In the genomic region with DNA sequence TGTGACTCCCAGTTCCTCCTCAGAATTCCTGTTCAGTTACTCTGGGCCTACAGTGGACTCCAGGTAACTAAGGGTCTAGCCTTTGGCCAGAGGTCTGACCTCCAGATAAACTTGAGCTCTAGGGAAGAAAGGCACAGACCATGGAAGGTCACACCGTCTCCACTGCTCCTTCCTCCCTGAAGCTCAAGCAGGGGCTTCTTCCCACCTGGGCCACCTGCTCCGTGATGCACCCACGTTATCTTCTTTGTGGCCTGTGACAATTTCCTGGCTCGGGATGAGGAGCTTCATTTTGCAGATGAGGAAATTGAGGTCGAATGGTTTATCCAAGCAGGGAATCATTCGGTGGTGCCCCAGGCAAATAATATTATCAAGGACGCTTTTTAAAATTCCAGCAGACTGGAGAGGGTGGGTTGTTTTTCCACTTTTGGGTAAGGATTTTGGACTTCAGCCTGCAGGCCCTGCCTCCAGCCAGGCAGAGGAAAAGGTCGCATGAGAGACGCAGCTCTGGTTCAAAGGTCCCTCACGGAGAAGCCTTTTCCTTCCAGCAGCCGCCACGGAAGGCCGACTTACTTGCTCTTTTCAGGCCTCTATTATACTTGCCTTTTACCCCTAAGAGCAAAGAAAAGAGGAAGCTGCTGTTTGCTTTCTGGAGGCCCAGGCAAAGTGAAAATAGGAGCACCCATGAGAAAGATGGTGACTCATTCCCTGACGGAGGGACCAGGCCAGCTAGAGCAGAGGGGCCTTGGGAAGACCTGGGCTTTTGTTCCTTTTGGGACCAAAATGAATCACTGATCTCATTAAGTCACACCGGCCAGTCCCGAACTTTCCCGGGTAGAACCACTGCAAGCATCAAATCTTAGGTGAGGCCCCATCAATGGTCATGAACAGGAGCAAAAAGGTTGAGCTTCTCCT, we compare ENCODE assay signal across 10 cellular contexts. TPM values are rescaled to one million over a fixed set of nuclear protein-coding genes. Genes with fewer than 3 reads are reported as not detected.
DNase-seq lines count a peak whose midpoint lies in the region; ATAC-seq, FAIRE-seq and TF ChIP-seq lines count a peak whose summit lies in the region.
"Had no signal": no experiment of that assay in that cellular context is flagged by ENCODE, and none has a peak within 500 bp of the region (broad histone marks: within the 10 kb centered on the region; RNA-seq: fewer than 3 reads in every experiment).

No MANE protein-coding gene starts in this region.

- H3K27ac ChIP-seq in naive thymus-derived CD4-positive, alpha-beta T cell (ENCODE audit: low read depth, low read length), result no peak overlapping the region

- ATAC-seq in naive thymus-derived CD4-positive, alpha-beta T cell, result peak; percentile 51
- ATAC-seq in HG03196 (IDR thresholded peaks at IDR 0.05; ENCODE audit: unreplicated experiment) (no peak), GM18870 (IDR thresholded peaks at IDR 0.05; ENCODE audit: unreplicated experiment) (no peak)
- no peak for ATAC-seq in stimulated activated naive CD8-positive, alpha-beta T cell treated with anti-CD3 and anti-CD28 coated beads, Interleukin-15, Interleukin-2, amounts not matched to agents 100 U/mL and 50 U/mL, for 24 hours

- no peaks in the 10 kb centered on the region for H3K9me3 ChIP-seq in naive thymus-derived CD4-positive, alpha-beta T cell (ENCODE audit: control insufficient read depth in 2 of 3, low read length in 3 of 3)

- peak overlapping the region in 1 of 2 donors; percentile 20 for H3K4me3 Mint-ChIP-seq in CD14-positive monocyte
- H3K4me3 Mint-ChIP-seq in naive thymus-derived CD4-positive, alpha-beta T cell, result no peak overlapping the region
- H3K4me3 Mint-ChIP-seq: H9 had no signal

- no peak overlapping the region for H3K4me3 ChIP-seq in bronchial epithelial cell (ENCODE audit: low read depth, low read length)
- H3K4me3 ChIP-seq in naive thymus-derived CD4-positive, alpha-beta T cell (ENCODE audit: low read length), result no peak overlapping the region

- no peaks in the 10 kb centered on the region for H3K27me3 ChIP-seq in bronchial epithelial cell (ENCODE audit: control insufficient read depth, insufficient read depth, low read length)
- no peaks in the 10 kb centered on the region for H3K27me3 ChIP-seq in naive thymus-derived CD4-positive, alpha-beta T cell (ENCODE audit: control insufficient read depth in 2 of 2, insufficient read depth in 2 of 2, low read length in 2 of 2)

- peaks cover 62% of the 10 kb centered on the region for H3K4me1 Mint-ChIP-seq in CD14-positive monocyte
- peaks cover 0 to 14% (median 4%) of the 10 kb centered on the region in 7 donors for H3K4me1 Mint-ChIP-seq in naive thymus-derived CD4-positive, alpha-beta T cell

- H3K4me1 ChIP-seq in naive thymus-derived CD4-positive, alpha-beta T cell (ENCODE audit: control insufficient read depth in 2 of 2, insufficient read depth in 2 of 2, low read length in 2 of 2), result no peaks in the 10 kb centered on the region

- TF ChIP-seq CTCF in CD14-positive monocyte (IDR thresholded peaks at IDR 0.05) (no peak), bronchial epithelial cell (IDR thresholded peaks at IDR 0.05; ENCODE audit: insufficient read depth, low read length, severe bottlenecking) (no peak)

- no peaks in the 10 kb centered on the region for H3K36me3 ChIP-seq in bronchial epithelial cell (ENCODE audit: control insufficient read depth, insufficient read depth, low read length)
- no peaks in the 10 kb centered on the region for H3K36me3 ChIP-seq in naive thymus-derived CD4-positive, alpha-beta T cell (ENCODE audit: control insufficient read depth in 2 of 3, insufficient read depth in 3 of 3, low read length in 3 of 3)

- DNase-seq in CD14-positive monocyte (ENCODE audit: low spot score), result peak; percentile 86
- DNase-seq in Kasumi-1 (lab: John Stamatoyannopoulos, UW), result peak; percentile 75 to 83
- peak; percentile 36 for DNase-seq in bronchial epithelial cell (ENCODE audit: low read depth)
- DNase-seq in naive thymus-derived CD4-positive, alpha-beta T cell, result no peak
- no peak for DNase-seq in COR-L47 (lab: John Stamatoyannopoulos, UW)
- no peak for DNase-seq in stimulated activated naive CD8-positive, alpha-beta T cell treated with anti-CD3 and anti-CD28 coated beads, Interleukin-15, Interleukin-2, amounts not matched to agents 100 U/mL and 50 U/mL, for 24 hours
- DNase-seq: H9, NCI-H2171 treated with DMSO at 0.1 percent for 48 hours had no signal

- H3K27me3 Mint-ChIP-seq in CD14-positive monocyte (ENCODE audit: low read depth in 3 of 3), result peaks cover 0 to 2% (median 0%) of the 10 kb centered on the region in 3 donors
- H3K27me3 Mint-ChIP-seq in naive thymus-derived CD4-positive, alpha-beta T cell, result no peaks in the 10 kb centered on the region

- CTCF ChIA-PET in naive thymus-derived CD4-positive, alpha-beta T cell (lab: Charles Lee), result interaction anchor here (0.7 kb wide), 1 partner anchor 16 kb away, joined by 3 read pairs; no protein-coding TSS in a partner anchor

- POLR2A ChIA-PET in naive thymus-derived CD4-positive, alpha-beta T cell (lab: Charles Lee), result interaction anchor here (0.7 to 1.1 kb wide), 2 partner anchors 21 to 267 kb away, joined by 3 read pairs; no protein-coding TSS in a partner anchor

- peaks cover 7 to 12% of the 10 kb centered on the region in 2 donors for H3K36me3 Mint-ChIP-seq in CD14-positive monocyte
- no peaks in the 10 kb centered on the region for H3K36me3 Mint-ChIP-seq in naive thymus-derived CD4-positive, alpha-beta T cell

- intact Hi-C loops in CD14-positive monocyte (cut with micrococcal nuclease), result no loop called here
- intact Hi-C loops in naive thymus-derived CD4-positive, alpha-beta T cell (cut with micrococcal nuclease), result no loop called here

- no peak for FAIRE-seq in bronchial epithelial cell (lab: Jason Lieb, UNC)

- H3K27ac Mint-ChIP-seq in CD14-positive monocyte, result peak overlapping the region; percentile 95 to 100 (median 97)
- no peak overlapping the region for H3K27ac Mint-ChIP-seq in naive thymus-derived CD4-positive, alpha-beta T cell
- H3K27ac Mint-ChIP-seq: H9 had no signal

- H3K9me3 Mint-ChIP-seq in CD14-positive monocyte, result peaks cover 6 to 16% (median 11%) of the 10 kb centered on the region in 7 donors
- H3K9me3 Mint-ChIP-seq in naive thymus-derived CD4-positive, alpha-beta T cell, result peaks cover 0 to 2% (median 0%) of the 10 kb centered on the region in 11 donors
- H3K9me3 Mint-ChIP-seq: H9 had no signal

RNA-seq across cellular contexts. Expression of a gene that starts 22.8 kb away (rescaled TPM):
- polyA plus RNA-seq in CD14-positive monocyte, result 1,000 to 10,000 TPM; 1,963 to 3,954 TPM
- total RNA-seq in bronchial epithelial cell, result 114 and 194 TPM in 2 replicates
- total RNA-seq in naive thymus-derived CD4-positive, alpha-beta T cell, result 1,000 to 10,000 TPM in 2 of 5 experiments, 10 to 100 TPM in 2, 1 to 10 TPM in 1; 5.4 to 2,522 (median 40.7) TPM
- polyA plus RNA-seq in naive thymus-derived CD4-positive, alpha-beta T cell, result 10 to 100 TPM; 53.5 to 81.3 TPM

RNA-seq across cellular contexts. Expression of a gene that starts 40.2 kb away (rescaled TPM):
- polyA plus RNA-seq in CD14-positive monocyte, result 10 to 100 TPM; 28.3 to 34.1 TPM
- 105 and 116 TPM in 2 replicates for total RNA-seq in bronchial epithelial cell
- 10 to 100 TPM; 44.4 to 71.3 (median 53.5) TPM for total RNA-seq in naive thymus-derived CD4-positive, alpha-beta T cell
- polyA plus RNA-seq in naive thymus-derived CD4-positive, alpha-beta T cell, result 10 to 100 TPM; 18.3 to 18.9 TPM

Comparison
In these comparisons a context has a peak if more than half of its experiments do, and no peak if none do; other contexts are left out.
1. DNase-seq: peak in CD14-positive monocyte (single experiment), Kasumi-1 (2 of 2) and bronchial epithelial cell (single experiment); none in naive thymus-derived CD4-positive, alpha-beta T cell (0 of 9), COR-L47 (single experiment) and stimulated activated naive CD8-positive, alpha-beta T cell treated with anti-CD3 and anti-CD28 coated beads, Interleukin-15, Interleukin-2, amounts not matched to agents 100 U/mL and 50 U/mL, for 24 hours (single experiment).
2. H3K27ac Mint-ChIP-seq: peak in CD14-positive monocyte (7 of 7); none in naive thymus-derived CD4-positive, alpha-beta T cell (0 of 9).